Comparison of ENCODE assay signal across 9 cellular contexts in the genomic region with DNA sequence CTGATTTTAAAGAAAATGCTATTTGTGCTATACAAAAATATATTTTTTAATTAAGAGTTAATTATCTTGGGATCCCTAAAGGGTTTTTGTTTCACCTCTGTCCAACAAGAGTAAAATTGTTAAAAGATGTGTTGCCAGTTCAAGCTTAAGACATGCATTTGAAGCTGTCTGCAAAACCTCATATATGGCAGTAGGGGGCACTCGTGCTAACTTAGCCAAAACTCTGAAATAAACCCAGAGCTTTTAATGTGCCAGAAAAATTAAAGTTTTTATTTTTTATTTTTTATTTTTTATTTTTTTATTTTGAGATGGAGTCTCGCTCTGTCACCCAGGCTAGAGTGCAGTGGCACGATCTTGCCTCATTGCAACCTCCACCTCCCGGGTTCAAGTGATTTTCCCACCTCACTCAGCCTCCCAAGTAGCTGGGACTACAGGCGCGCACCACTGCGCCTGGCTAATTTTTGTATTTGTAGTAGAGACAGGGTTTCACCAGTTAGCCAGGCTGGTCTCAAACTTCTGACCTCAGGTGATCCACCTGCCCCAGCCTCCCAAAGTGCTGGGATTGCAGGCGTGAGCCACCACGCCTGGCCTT. TPM values are rescaled to one million over a fixed set of nuclear protein-coding genes. Genes with fewer than 3 reads are reported as not detected.
DNase-seq lines count a peak whose midpoint lies in the region; ATAC-seq and TF ChIP-seq lines count a peak whose summit lies in the region.
"Not testable (repeated sequence)": the region's sequence is repeated elsewhere in the genome, so short reads cannot be mapped to it uniquely, and the experiment has no call there.
"Had no signal": no experiment of that assay in that cellular context is flagged by ENCODE, and none has a peak within 500 bp of the region (broad histone marks: within the 10 kb centered on the region; RNA-seq: fewer than 3 reads in every experiment).

No MANE protein-coding gene starts in this region.

- H3K9ac ChIP-seq in SU-DHL-6 (ENCODE audit: low read length); colonic mucosa (ENCODE audit: low read depth in 2 of 2, low read length in 2 of 2): not testable (repeated sequence)

- TF ChIP-seq CTCF in BE2C (IDR thresholded peaks at IDR 0.05; ENCODE audit: low read depth, low read length), result peak; percentile 69
- TF ChIP-seq CTCF in SU-DHL-6 (IDR thresholded peaks at IDR 0.05; ENCODE audit: insufficient read depth, low read length, poor library complexity, severe bottlenecking), result peak; percentile 51
- TF ChIP-seq CTCF in colonic mucosa (IDR thresholded peaks at IDR 0.05), result peak; percentile 77

- not testable (repeated sequence) for H4K20me1 ChIP-seq in SU-DHL-6 (ENCODE audit: low read depth, low read length)

- H3K36me3 ChIP-seq in BE2C (peaks cover 79% of the 10 kb centered on the region), SU-DHL-6 (ENCODE audit: low read length) (peaks cover 75% of the 10 kb centered on the region; the same call in 1 of the 2 replicates), colonic mucosa (peaks cover 47% of the 10 kb centered on the region)

- H3K27me3 ChIP-seq in BE2C; SU-DHL-6 (ENCODE audit: low read length); colonic mucosa: not testable (repeated sequence)

- H3K27ac ChIP-seq in SU-DHL-6 (ENCODE audit: low read depth, low read length); colonic mucosa: not testable (repeated sequence)

- H3K4me2 ChIP-seq in SU-DHL-6 (ENCODE audit: low read depth, low read length, poor library complexity, severe bottlenecking), result not testable (repeated sequence)

- ATAC-seq in GM18858 (IDR thresholded peaks at IDR 0.05; ENCODE audit: unreplicated experiment) (peak; percentile 43), HG02938 (IDR thresholded peaks at IDR 0.05; ENCODE audit: unreplicated experiment) (peak; percentile 55)

- H3K9me2 ChIP-seq in SU-DHL-6 (replicated peaks; ENCODE audit: insufficient read depth, low read length), result not testable (repeated sequence)

- not testable (repeated sequence) for H3K79me2 ChIP-seq in SU-DHL-6 (ENCODE audit: insufficient read depth, low read length)

- DNase-seq in BE2C, colonic mucosa: not testable (repeated sequence)
- DNase-seq in NCI-H1417 (lab: John Stamatoyannopoulos, UW) (peak in 2 of 3 experiments; percentile 6 to 27), iPS-NIHi7 (ENCODE audit: extremely low spot score) (peak; percentile 31), putamen (ENCODE audit: low spot score) (peak; percentile 34)

- H3K9me3 ChIP-seq in BE2C; SU-DHL-6 (ENCODE audit: insufficient read depth, low read length); colonic mucosa: not testable (repeated sequence)

- not testable (repeated sequence) for H3K4me1 ChIP-seq in BE2C, colonic mucosa

- intact Hi-C loops in colonic mucosa (cut with DNase I), result loop anchor here (2.0 to 5.0 kb wide), 2 partner anchors 57 to 179 kb away; a partner anchor contains a TSS

- H3F3A ChIP-seq in SU-DHL-6 (ENCODE audit: insufficient read depth), result not testable (repeated sequence)

- H2AFZ ChIP-seq in SU-DHL-6 (ENCODE audit: low read depth, low read length, severe bottlenecking), result not testable (repeated sequence)

- not testable (repeated sequence) for H3K4me3 ChIP-seq in BE2C (ENCODE audit: low read depth, low read length); SU-DHL-6 (ENCODE audit: insufficient read depth, low read length, poor library complexity, severe bottlenecking); colonic mucosa

RNA-seq across cellular contexts. Expression of a gene that starts 8.8 kb away (rescaled TPM):
- polyA plus RNA-seq in BE2C (2012; ENCODE audit: insufficient read depth, insufficient read length, low read depth), result 198 TPM
- 100 to 1,000 TPM; 284 to 404 TPM for total RNA-seq in colonic mucosa

RNA-seq across cellular contexts. Expression of a gene that starts 25.5 kb away (rescaled TPM):
- polyA plus RNA-seq in BE2C (2012; ENCODE audit: insufficient read depth, insufficient read length, low read depth), result not detected
- 100 to 1,000 TPM; 515 to 560 TPM for total RNA-seq in colonic mucosa
- total RNA-seq: activated naive CD8-positive, alpha-beta T cell treated with anti-CD3 and anti-CD28 coated beads, Interleukin-2, amount 10 ng/mL, durations not matched to agents 7 days and 5 days had no signal

RNA-seq across cellular contexts. Expression of a gene that starts 46.2 kb away (rescaled TPM):
- polyA plus RNA-seq in BE2C (2012; ENCODE audit: insufficient read depth, insufficient read length, low read depth), result 0.48 TPM
- 100 to 1,000 TPM in 1 of 2 donors, 10 to 100 TPM in 1; 99.3 to 105 TPM for total RNA-seq in colonic mucosa
